ENCODE assay signal across 1 cellular context in genomic region chr9:16530669-16531461, GRCh38.
TF ChIP-seq lines count a peak whose summit lies in the region.

No MANE protein-coding gene starts in this region.

TF ChIP-seq in WTC11, 78 proteins besides CTCF, POLR2A, EP300 and RAD21 (continued from another document):
- TF ChIP-seq CDX4 (CRISPR knock-in tag; IDR thresholded peaks at IDR 0.05; ENCODE audit: borderline replicate concordance) (no peak), ATF3 (CRISPR knock-in tag; conservative IDR thresholded peaks at IDR 0.05) (no peak), ERG (CRISPR knock-in tag; IDR thresholded peaks at IDR 0.05) (no peak), RELA (CRISPR knock-in tag; IDR thresholded peaks at IDR 0.05; ENCODE audit: borderline replicate concordance) (no peak), GRHL2 (CRISPR knock-in tag; IDR thresholded peaks at IDR 0.05; ENCODE audit: insufficient replicate concordance, severe bottlenecking) (no peak), PRRX2 (CRISPR knock-in tag; IDR thresholded peaks at IDR 0.05) (no peak)
